In the genomic region with DNA sequence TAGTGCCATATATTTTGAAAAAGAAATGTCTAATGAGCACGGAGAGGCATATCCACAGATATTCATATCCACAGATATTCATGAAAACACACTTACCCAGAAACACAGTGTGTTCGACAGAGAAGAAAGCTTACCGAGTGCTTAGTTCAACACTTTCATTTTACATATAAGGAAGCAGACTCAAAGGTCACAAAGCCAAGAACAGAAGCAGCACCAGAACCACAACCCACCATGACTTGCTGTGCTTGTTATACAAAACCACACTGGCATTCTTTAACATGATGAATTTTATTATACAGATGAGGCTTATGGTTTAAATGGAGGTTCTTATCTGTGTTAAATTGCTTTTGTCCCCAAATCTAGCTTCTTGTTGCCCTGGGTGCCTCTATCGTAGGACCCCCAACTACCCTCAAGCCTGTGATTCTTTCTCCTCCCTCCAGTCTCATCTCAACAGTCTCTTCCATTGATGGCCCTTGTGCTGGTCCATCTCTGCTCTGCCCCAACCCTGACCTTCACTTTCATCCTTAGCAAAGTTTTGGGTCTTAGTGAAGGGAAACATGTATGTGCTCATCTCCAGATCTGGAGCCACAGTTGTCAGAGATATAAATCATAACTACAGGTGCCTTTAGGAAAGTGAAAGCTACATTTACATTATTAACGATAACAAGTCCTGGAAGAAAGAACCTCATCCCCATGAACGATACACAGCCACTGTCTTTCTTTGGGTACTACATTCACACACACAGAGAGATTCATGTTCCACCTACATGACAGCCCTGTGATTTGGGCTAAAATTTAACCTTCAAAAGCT, we compare ENCODE assay signal across 8 cellular contexts. TPM values are rescaled to one million over a fixed set of nuclear protein-coding genes. Genes with fewer than 3 reads are reported as not detected.
DNase-seq lines count a peak whose midpoint lies in the region; ATAC-seq and TF ChIP-seq lines count a peak whose summit lies in the region.

No MANE protein-coding gene starts in this region.

- H3K9me3 ChIP-seq in T-helper 17 cell (ENCODE audit: control insufficient read depth, low read length, poor library complexity, severe bottlenecking) (no peaks in the 10 kb centered on the region), Caco-2 (no peaks in the 10 kb centered on the region)

- ATAC-seq in GM18867 (IDR thresholded peaks at IDR 0.05; ENCODE audit: unreplicated experiment) (peak; percentile 94), HG02884 (IDR thresholded peaks at IDR 0.05; ENCODE audit: unreplicated experiment) (peak; percentile 85), T-helper 17 cell (peak; percentile 96)

- no peak overlapping the region for H3K4me3 ChIP-seq in Caco-2 (ENCODE audit: low read depth, low read length)

- H3K36me3 ChIP-seq in Caco-2 (ENCODE audit: control insufficient read depth, insufficient read depth, low read length): no peaks in the 10 kb centered on the region

- DNase-seq in T-helper 17 cell (no peak), medulla oblongata (ENCODE audit: extremely low spot score) (peak; percentile 21), NCI-H187 (lab: John Stamatoyannopoulos, UW) (no peak), head of caudate nucleus (no peak), Caco-2 (no peak), NCI-H226 (no peak)

- POLR2A ChIA-PET in Caco-2 (lab: Charles Lee): no interaction called here

- H3K36me3 Mint-ChIP-seq in T-helper 17 cell (ENCODE audit: low read depth) (no peaks in the 10 kb centered on the region), Caco-2 (ENCODE audit: insufficient read depth, unreplicated experiment) (no peaks in the 10 kb centered on the region)

- intact Hi-C loops in head of caudate nucleus (cut with DNase I): no loop called here
- intact Hi-C loops in Caco-2 (cut with micrococcal nuclease; ENCODE audit: unreplicated experiment): no loop called here

- H3K4me1 ChIP-seq in Caco-2: no peaks in the 10 kb centered on the region; the same call in 1 of the 2 replicates

- no TSS peak for BruUV-seq in Caco-2 (replicated peaks; lab: Mats Ljungman, UMichigan)

- peaks cover 26% of the 10 kb centered on the region for H3K4me1 Mint-ChIP-seq in T-helper 17 cell
- H3K4me1 Mint-ChIP-seq in Caco-2 (ENCODE audit: low read depth, unreplicated experiment): no peaks in the 10 kb centered on the region

- CTCF ChIA-PET in Caco-2 (lab: Charles Lee): interaction anchor here (0.8 kb wide), 1 partner anchor 8 kb away, joined by 3 read pairs; no protein-coding TSS in a partner anchor

- H3K27me3 ChIP-seq in Caco-2 (replicated peaks; ENCODE audit: control insufficient read depth, insufficient read depth, low read length): 0 out of 2 replicates have a peak, but pooled peaks cover 2% of the 10 kb centered on the region

- peak overlapping the region; percentile 97 for H3K27ac Mint-ChIP-seq in T-helper 17 cell
- H3K27ac Mint-ChIP-seq in Caco-2 (ENCODE audit: unreplicated experiment): no peak overlapping the region

- no peak for TF ChIP-seq CTCF in Caco-2 (IDR thresholded peaks at IDR 0.05; ENCODE audit: insufficient read depth in 1 of 2, low read depth in 1 of 2, low read length in 1 of 2, severe bottlenecking in 1 of 2, unreplicated experiment in 1 of 2)

- H3K27me3 Mint-ChIP-seq in T-helper 17 cell (no peaks in the 10 kb centered on the region), Caco-2 (ENCODE audit: insufficient read depth, unreplicated experiment) (peaks cover 4% of the 10 kb centered on the region)

- peak overlapping the region; percentile 92 for H3K4me3 Mint-ChIP-seq in T-helper 17 cell
- H3K4me3 Mint-ChIP-seq in Caco-2 (ENCODE audit: unreplicated experiment): no peak overlapping the region

- H3K9me3 Mint-ChIP-seq in Caco-2 (ENCODE audit: unreplicated experiment): no peaks in the 10 kb centered on the region

RNA-seq across cellular contexts. Expression of gene SF3B5, which starts 40.0 kb away (rescaled TPM):
- total RNA-seq in T-helper 17 cell: 100 to 1,000 TPM; 143 to 175 TPM
- 84.6 and 95.4 TPM in 2 replicates for total RNA-seq in Caco-2 (2022)

RNA-seq across cellular contexts. Expression of gene PLAGL1, which starts 47.3 kb away (rescaled TPM):
- total RNA-seq in T-helper 17 cell (1 to 10 TPM; 3.3 to 6.3 TPM), Caco-2 (2022) (0.65 and 0.70 TPM in 2 replicates)
